ENCODE assay signal across 8 cellular contexts in genomic region chr7:1160665-1161010, GRCh38. TPM values are rescaled to one million over a fixed set of nuclear protein-coding genes. Genes with fewer than 3 reads are reported as not detected.
DNase-seq lines count a peak whose midpoint lies in the region; ATAC-seq, FAIRE-seq and TF ChIP-seq lines count a peak whose summit lies in the region.

No MANE protein-coding gene starts in this region.

- no peak for FAIRE-seq in HTR-8/SVneo (lab: Jason Lieb, UNC)

- H3K9me3 ChIP-seq in BE2C (no peaks in the 10 kb centered on the region), SK-N-MC (ENCODE audit: low read depth, low read length) (no peaks in the 10 kb centered on the region)

- H3K4me3 ChIP-seq in BE2C (ENCODE audit: low read depth, low read length) (peak overlapping the region; percentile 93), SK-N-MC (peak overlapping the region; percentile 97)

- peaks cover 4% of the 10 kb centered on the region for H3K36me3 Mint-ChIP-seq in nephron (ENCODE audit: low read depth)

- H3K9ac ChIP-seq in SK-N-MC (ENCODE audit: insufficient read length), result peak overlapping the region; percentile 99

- TF ChIP-seq POLR2A in erythroblast (IDR thresholded peaks at IDR 0.05; ENCODE audit: low read length), result no peak

- peak overlapping the region; percentile 85 to 89 (median 89) for H3K4me3 Mint-ChIP-seq in nephron

- H3K27me3 ChIP-seq in BE2C, result no peaks in the 10 kb centered on the region

- TF ChIP-seq CTCF in BE2C (IDR thresholded peaks at IDR 0.05; ENCODE audit: low read depth, low read length) (no peak), nephron (IDR thresholded peaks at IDR 0.05; ENCODE audit: unreplicated experiment in 3 of 3) (no peak)

- no peaks in the 10 kb centered on the region for H3K9me3 Mint-ChIP-seq in nephron

- peak overlapping the region; percentile 88 for H3K27ac ChIP-seq in SK-N-MC

- no peaks in the 10 kb centered on the region for H3K4me1 ChIP-seq in BE2C

- H3K27me3 Mint-ChIP-seq in nephron (ENCODE audit: low read depth), result no peaks in the 10 kb centered on the region

- no peak for DNase-seq in BE2C
- no peak for DNase-seq in SK-N-MC (ENCODE audit: low read depth, low spot score)
- peak; percentile 76 to 82 for DNase-seq in erythroblast (lab: John Stamatoyannopoulos, UW)
- DNase-seq in HTR-8/SVneo (ENCODE audit: insufficient read length, low spot score), result no peak
- DNase-seq in epidermal melanocyte (ENCODE audit: insufficient read length, low spot score), result no peak

- H3K36me3 ChIP-seq in BE2C (peaks cover 13% of the 10 kb centered on the region), SK-N-MC (ENCODE audit: insufficient read depth, low read length) (no peaks in the 10 kb centered on the region; the same call in 1 of the 2 replicates)

- ATAC-seq in GM19035 (IDR thresholded peaks at IDR 0.05; ENCODE audit: unreplicated experiment) (peak; percentile 27), HG02623 (IDR thresholded peaks at IDR 0.05; ENCODE audit: unreplicated experiment) (no peak)

- H3K27ac Mint-ChIP-seq in nephron, result peak overlapping the region; percentile 14 to 60 (median 34)

- H3K4me1 Mint-ChIP-seq in nephron, result peaks cover 18% of the 10 kb centered on the region

RNA-seq across cellular contexts. Expression of gene ZFAND2A, which starts 0.6 kb away (rescaled TPM):
- 103 TPM for polyA plus RNA-seq in BE2C (2012; ENCODE audit: insufficient read depth, insufficient read length, low read depth)

Comparison
In these comparisons a context has a peak if more than half of its experiments do, and no peak if none do; other contexts are left out.
1. DNase-seq: peak in erythroblast (2 of 2); none in BE2C (single experiment), SK-N-MC (single experiment), HTR-8/SVneo (single experiment) and epidermal melanocyte (single experiment).